ENCODE assay signal across 8 cellular contexts in genomic region chr2:227406177-227407031, GRCh38. TPM values are rescaled to one million over a fixed set of nuclear protein-coding genes. Genes with fewer than 3 reads are reported as not detected.
A peak's percentile ranks its signal among the peaks of the same experiment; 100 is the strongest.
DNase-seq lines count a peak whose midpoint lies in the region; ATAC-seq and TF ChIP-seq lines count a peak whose summit lies in the region.

No MANE protein-coding gene starts in this region.

- peak; percentile 43 for DNase-seq in activated CD4-positive, alpha-beta T cell treated with anti-CD3 and anti-CD28 coated beads for 36 hours
- no peak for DNase-seq in activated CD4-positive, alpha-beta T cell treated with anti-CD3 and anti-CD28 coated beads for 1 hour
- DNase-seq in NCI-H345 treated with DMSO at 0.1 percent for 48 hours (lab: John Stamatoyannopoulos, UW; ENCODE audit: unreplicated experiment) (peak; percentile 86), anterior cingulate cortex (lab: John Stamatoyannopoulos, UW) (peak in 49 of 58 donors; percentile 7 to 80 (median 41)), right atrium auricular region (ENCODE audit: low spot score) (peak; percentile 83), psoas muscle (no peak)

- intact Hi-C loops in activated CD4-positive, alpha-beta T cell treated with anti-CD3 and anti-CD28 coated beads for 36 hours (cut with DNase I, micrococcal nuclease), result loop anchor here (1.0 to 10.0 kb wide), 6 partner anchors 66 to 360 kb away; partner anchors contain the start of gene AGFG1 (in 1 of the 2)
- intact Hi-C loops in psoas muscle (cut with DNase I), result loop anchor here in 1 of 2 donors (10.0 kb wide), 1 partner anchor 358 kb away; no protein-coding TSS in a partner anchor

- 2 to 3% (median 3%) methylated on average over 7 of the region's 7 CpGs for WGBS in psoas muscle, 3 donors

- peaks cover 52% of the 10 kb centered on the region for H3K4me1 Mint-ChIP-seq in activated CD4-positive, alpha-beta T cell treated with anti-CD3 and anti-CD28 coated beads for 36 hours

- H3K27me3 ChIP-seq in right atrium auricular region, result no peaks in the 10 kb centered on the region
- peaks cover 0 to 7% (median 3%) of the 10 kb centered on the region in 3 donors for H3K27me3 ChIP-seq in psoas muscle (ENCODE audit: insufficient read depth in 3 of 3, low read length in 2 of 3)

- H3K4me3 ChIP-seq in right atrium auricular region, result no peak overlapping the region
- H3K4me3 ChIP-seq in psoas muscle, result no peak overlapping the region

- no peaks in the 10 kb centered on the region for H3K9me3 ChIP-seq in right atrium auricular region
- no peaks in the 10 kb centered on the region for H3K9me3 ChIP-seq in psoas muscle

- no peak for ATAC-seq in activated CD4-positive, alpha-beta T cell treated with anti-CD3 and anti-CD28 coated beads for 36 hours
- ATAC-seq in HG02938 (IDR thresholded peaks at IDR 0.05; ENCODE audit: unreplicated experiment) (peak; percentile 40), psoas muscle (peak; percentile 56 to 80 (median 67)), GM21515 (IDR thresholded peaks at IDR 0.05; ENCODE audit: unreplicated experiment) (no peak)

- no peaks in the 10 kb centered on the region for H3K9me3 Mint-ChIP-seq in activated CD4-positive, alpha-beta T cell treated with anti-CD3 and anti-CD28 coated beads for 36 hours (ENCODE audit: low read depth)

- H3K4me1 ChIP-seq in right atrium auricular region (peaks cover 0 to 13% of the 10 kb centered on the region in 2 donors), psoas muscle (peaks cover 14% of the 10 kb centered on the region)

- POLR2A ChIA-PET in activated CD4-positive, alpha-beta T cell treated with anti-CD3 and anti-CD28 coated beads for 36 hours (lab: Charles Lee), result no interaction called here

- no peaks in the 10 kb centered on the region for H3K27me3 Mint-ChIP-seq in activated CD4-positive, alpha-beta T cell treated with anti-CD3 and anti-CD28 coated beads for 36 hours

- H3K27ac Mint-ChIP-seq in activated CD4-positive, alpha-beta T cell treated with anti-CD3 and anti-CD28 coated beads for 36 hours, result peak overlapping the region; percentile 14

- TF ChIP-seq CTCF in right atrium auricular region (IDR thresholded peaks at IDR 0.05), result peak; percentile 49 to 78
- TF ChIP-seq CTCF in psoas muscle (IDR thresholded peaks at IDR 0.05), result peak; percentile 53

- H3K27ac ChIP-seq in right atrium auricular region (peak overlapping the region; percentile 70 to 76), psoas muscle (peak overlapping the region; percentile 55)

- CTCF ChIA-PET in activated CD4-positive, alpha-beta T cell treated with anti-CD3 and anti-CD28 coated beads for 36 hours (lab: Charles Lee), result interaction anchor here (0.7 to 2.1 kb wide), 18 partner anchors 12 to 1269 kb away, joined by 3 to 9 read pairs (median 4); no protein-coding TSS in a partner anchor

- H3K36me3 ChIP-seq in right atrium auricular region (no peaks in the 10 kb centered on the region), psoas muscle (ENCODE audit: insufficient read depth in 1 of 2, low read depth in 1 of 2) (no peaks in the 10 kb centered on the region)

- no peaks in the 10 kb centered on the region for H3K36me3 Mint-ChIP-seq in activated CD4-positive, alpha-beta T cell treated with anti-CD3 and anti-CD28 coated beads for 36 hours (ENCODE audit: low read depth)

- H3K4me3 Mint-ChIP-seq in activated CD4-positive, alpha-beta T cell treated with anti-CD3 and anti-CD28 coated beads for 36 hours, result no peak overlapping the region

RNA-seq across cellular contexts. Expression of gene SCYGR1, which starts 18.7 kb away (rescaled TPM):
- not detected for total RNA-seq in activated CD4-positive, alpha-beta T cell treated with anti-CD3 and anti-CD28 coated beads for 36 hours
- not detected for total RNA-seq in right atrium auricular region
- not detected for total RNA-seq in psoas muscle
- polyA plus RNA-seq in psoas muscle, result not detected

RNA-seq across cellular contexts. Expression of gene TM4SF20, which starts 27.3 kb away (rescaled TPM):
- not detected for total RNA-seq in activated CD4-positive, alpha-beta T cell treated with anti-CD3 and anti-CD28 coated beads for 36 hours
- not detected for total RNA-seq in right atrium auricular region
- total RNA-seq in psoas muscle, result not detected
- under 1 TPM in 1 of 3 donors, not detected in 2; 0.14 TPM for polyA plus RNA-seq in psoas muscle

Comparison
In these comparisons a context has a peak if more than half of its experiments do, and no peak if none do; other contexts are left out.
1. DNase-seq: peak in activated CD4-positive, alpha-beta T cell treated with anti-CD3 and anti-CD28 coated beads for 36 hours (single experiment), NCI-H345 treated with DMSO at 0.1 percent for 48 hours (single experiment), anterior cingulate cortex (49 of 58) and right atrium auricular region (single experiment); none in activated CD4-positive, alpha-beta T cell treated with anti-CD3 and anti-CD28 coated beads for 1 hour (single experiment) and psoas muscle (0 of 2).
2. ATAC-seq: peak in HG02938 (single experiment) and psoas muscle (4 of 4); none in activated CD4-positive, alpha-beta T cell treated with anti-CD3 and anti-CD28 coated beads for 36 hours (single experiment) and GM21515 (single experiment).